Comparison of ENCODE assay signal across 8 cellular contexts in the genomic region with DNA sequence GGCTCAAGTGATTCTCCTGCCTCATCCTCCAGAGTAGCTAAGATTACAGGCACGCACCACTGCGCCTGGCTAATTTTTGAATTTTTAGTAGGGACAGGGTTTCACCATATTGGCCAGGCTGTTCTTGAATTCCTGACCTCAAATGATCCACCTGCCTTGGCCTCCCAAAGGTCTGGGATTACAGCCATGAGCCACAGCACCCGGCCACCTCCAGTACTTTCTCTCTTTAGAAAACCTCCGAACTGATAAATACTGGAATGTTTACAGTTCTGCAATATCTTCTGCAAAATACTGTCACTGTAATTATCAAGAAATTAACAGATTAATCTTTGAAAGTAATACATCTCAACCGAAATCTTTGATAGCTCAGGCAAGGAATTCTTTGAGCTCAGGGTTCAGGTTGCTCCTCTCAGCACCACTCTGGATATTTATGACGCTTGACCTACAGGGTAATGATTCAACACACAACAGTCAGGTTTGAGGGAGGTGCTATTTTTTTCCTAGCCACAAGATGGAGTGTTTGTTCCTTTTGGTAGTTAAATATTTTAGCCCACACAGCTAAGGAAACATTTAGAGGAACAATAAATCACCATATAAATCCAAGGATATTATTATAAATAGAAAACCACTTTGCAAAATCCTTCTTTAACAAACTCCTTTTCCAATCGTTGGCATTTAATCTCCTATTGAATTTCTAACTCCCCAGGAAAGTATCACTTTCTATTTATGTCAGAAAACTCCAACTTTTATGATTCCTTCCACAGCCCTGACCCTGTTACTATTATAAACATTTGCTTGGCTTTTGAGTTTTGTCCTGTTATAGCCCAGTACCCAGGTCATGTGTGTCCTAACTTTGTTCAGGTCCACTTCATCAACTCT. TPM values are rescaled to one million over a fixed set of nuclear protein-coding genes. Genes with fewer than 3 reads are reported as not detected.
A peak's percentile ranks its signal among the peaks of the same experiment; 100 is the strongest.
DNase-seq lines count a peak whose midpoint lies in the region; ATAC-seq, FAIRE-seq and TF ChIP-seq lines count a peak whose summit lies in the region.

No MANE protein-coding gene starts in this region.

- H4K91ac ChIP-seq in neuronal stem cell (ENCODE audit: low read depth, low read length, poor library complexity), result no peak overlapping the region

- H3K27ac ChIP-seq in neuronal stem cell (replicated peaks; ENCODE audit: low read length), result no peak overlapping the region

- no peak overlapping the region for H3K9ac ChIP-seq in neuronal stem cell (ENCODE audit: low read depth, low read length, poor library complexity)

- H3K4ac ChIP-seq in neuronal stem cell (ENCODE audit: low read length), result no peak overlapping the region

- no peaks in the 10 kb centered on the region for H3K9me3 ChIP-seq in neuronal stem cell (replicated peaks in 1 of 2; ENCODE audit: control insufficient read depth in 2 of 2, insufficient read depth in 1 of 2, low read depth in 1 of 2, low read length in 2 of 2)

- H3K4me2 ChIP-seq in neuronal stem cell (ENCODE audit: insufficient read depth, low read length, poor library complexity, severe bottlenecking), result no peak overlapping the region

- H3K14ac ChIP-seq in neuronal stem cell (ENCODE audit: low read length), result no peak overlapping the region

- no peak overlapping the region for H3K23ac ChIP-seq in neuronal stem cell (ENCODE audit: low read depth, low read length, poor library complexity)

- no peaks in the 10 kb centered on the region for H3K4me1 Mint-ChIP-seq in CD14-positive monocyte

- H2BK12ac ChIP-seq in neuronal stem cell (ENCODE audit: low read length), result no peak overlapping the region

- H2BK15ac ChIP-seq in neuronal stem cell (ENCODE audit: low read length), result no peak overlapping the region

- intact Hi-C loops in CD14-positive monocyte (cut with micrococcal nuclease), result loop anchor here in 1 of 2 donors (5.0 kb wide), 1 partner anchor 193 kb away; no protein-coding TSS in a partner anchor

- H3K27me3 Mint-ChIP-seq in CD14-positive monocyte (ENCODE audit: low read depth in 3 of 3), result peaks cover 0 to 1% (median 0%) of the 10 kb centered on the region in 3 donors

- peaks cover under 1 to 4% of the 10 kb centered on the region in 2 donors for H3K4me1 ChIP-seq in neuronal stem cell (ENCODE audit: control insufficient read depth in 2 of 2, insufficient read depth in 1 of 2, low read depth in 1 of 2, low read length in 2 of 2)

- no peak overlapping the region for H2AK5ac ChIP-seq in neuronal stem cell (ENCODE audit: low read depth, low read length)

- FAIRE-seq in GM18507 (lab: Jason Lieb, UNC), result peak; percentile 79

- H3K36me3 Mint-ChIP-seq in CD14-positive monocyte, result no peaks in the 10 kb centered on the region

- H3K4me3 ChIP-seq in neuronal stem cell (ENCODE audit: low read length in 2 of 2), result no peak overlapping the region

- peak; percentile 92 for TF ChIP-seq CTCF in CD14-positive monocyte (IDR thresholded peaks at IDR 0.05)

- no peak overlapping the region for H2BK5ac ChIP-seq in neuronal stem cell (ENCODE audit: low read length)

- H3K27me3 ChIP-seq in neuronal stem cell (ENCODE audit: control insufficient read depth in 3 of 3, insufficient read depth in 3 of 3, low read depth in 1 of 3, low read length in 3 of 3), result no peaks in the 10 kb centered on the region

- H3K4me3 Mint-ChIP-seq in CD14-positive monocyte, result no peak overlapping the region

- no CpG with 5 or more reads among the region's 7 CpGs for WGBS in neuronal stem cell (ENCODE audit: extremely low coverage in 2 of 2, insufficient read length in 2 of 2, insufficient replicate concordance in 1 of 2), 2 donors

- no peak overlapping the region for H3K27ac Mint-ChIP-seq in CD14-positive monocyte

- no peak overlapping the region for H2AFZ ChIP-seq in neuronal stem cell (ENCODE audit: low read length)

- H4K8ac ChIP-seq in neuronal stem cell (ENCODE audit: low read depth, low read length), result no peak overlapping the region

- H2BK120ac ChIP-seq in neuronal stem cell (ENCODE audit: low read depth, low read length), result no peak overlapping the region

- no peaks in the 10 kb centered on the region for H3K79me1 ChIP-seq in neuronal stem cell (ENCODE audit: low read depth, low read length)

- H3K36me3 ChIP-seq in neuronal stem cell (replicated peaks in 1 of 2; ENCODE audit: control insufficient read depth in 2 of 2, insufficient read depth in 2 of 2, low read length in 2 of 2), result peaks cover 0 to 62% of the 10 kb centered on the region in 2 donors

- DNase-seq in CD14-positive monocyte (ENCODE audit: low spot score), result no peak
- DNase-seq in GM18507 (ENCODE audit: extremely low spot score, insufficient read length, low read depth), result peak; percentile 44
- peak; percentile 91 for DNase-seq in NCI-H1694 treated with DMSO at 0.1 percent for 48 hours (lab: John Stamatoyannopoulos, UW)
- DNase-seq in SW480 (ENCODE audit: low spot score), result peak; percentile 76
- peak; percentile 90 for DNase-seq in fibroblast of peridontal ligament (ENCODE audit: extremely low read depth)
- DNase-seq in neuronal stem cell (ENCODE audit: low spot score), result peak; percentile 53
- no peak for DNase-seq in occipital lobe (lab: John Stamatoyannopoulos, UW)

- H3K18ac ChIP-seq in neuronal stem cell (ENCODE audit: low read length), result no peak overlapping the region

- no peaks in the 10 kb centered on the region for H3K9me3 Mint-ChIP-seq in CD14-positive monocyte

- peak; percentile 54 for ATAC-seq in HG02970 (IDR thresholded peaks at IDR 0.05; ENCODE audit: low FRiP score, unreplicated experiment)

RNA-seq across cellular contexts. Expression of gene GTF2A1, which starts 48.6 kb away (rescaled TPM):
- polyA plus RNA-seq in CD14-positive monocyte, result 10 to 100 TPM in 1 of 2 donors, 1 to 10 TPM in 1; 7.9 to 15.8 TPM
- 24.5 TPM for polyA plus RNA-seq in neuronal stem cell (2013, experiment 1 of 2)
- polyA plus RNA-seq in neuronal stem cell (2013, experiment 2 of 2), result 25.1 TPM
- total RNA-seq in occipital lobe, result 70.7 TPM

Comparison
In these comparisons a context has a peak if more than half of its experiments do, and no peak if none do; other contexts are left out.
1. DNase-seq: peak in GM18507 (single experiment), NCI-H1694 treated with DMSO at 0.1 percent for 48 hours (single experiment), SW480 (single experiment), fibroblast of peridontal ligament (single experiment) and neuronal stem cell (single experiment); none in CD14-positive monocyte (single experiment) and occipital lobe (single experiment).